In genomic region chr17:17641621-17642409, GRCh38 we compare ENCODE assay signal across 8 cellular contexts. TPM values are rescaled to one million over a fixed set of nuclear protein-coding genes. Genes with fewer than 3 reads are reported as not detected.
DNase-seq lines count a peak whose midpoint lies in the region; ATAC-seq, FAIRE-seq and TF ChIP-seq lines count a peak whose summit lies in the region.

No MANE protein-coding gene starts in this region.

- 31% methylated on average over 14 of the region's 14 CpGs for WGBS in right cardiac atrium

- no peak for TF ChIP-seq POLR2A in GM12892 (IDR thresholded peaks at IDR 0.05; ENCODE audit: low read depth, low read length)

- H3K4me1 Mint-ChIP-seq in T-helper 2 cell treated with Interferon-gamma antibody and Interleukin-4, amounts not matched to agents 5 μg/mL and 100 μg/mL, for 36 hours (ENCODE audit: low read depth): no peaks in the 10 kb centered on the region

- no peak overlapping the region for H3K4me3 Mint-ChIP-seq in T-helper 2 cell treated with Interferon-gamma antibody and Interleukin-4, amounts not matched to agents 5 μg/mL and 100 μg/mL, for 36 hours

- ATAC-seq in right cardiac atrium (peak; percentile 84 to 88), HG02571 (IDR thresholded peaks at IDR 0.05; ENCODE audit: unreplicated experiment) (no peak), GM19455 (IDR thresholded peaks at IDR 0.05; ENCODE audit: unreplicated experiment) (no peak)

- H3K27me3 Mint-ChIP-seq in T-helper 2 cell treated with Interferon-gamma antibody and Interleukin-4, amounts not matched to agents 5 μg/mL and 100 μg/mL, for 36 hours (ENCODE audit: low read depth): no peaks in the 10 kb centered on the region

- peak; percentile 88 for TF ChIP-seq CTCF in retinal pigment epithelial cell (conservative IDR thresholded peaks at IDR 0.05; ENCODE audit: low read depth, low read length)

- FAIRE-seq in GM12892 (lab: Jason Lieb, UNC): peak; percentile 96

- no peaks in the 10 kb centered on the region for H3K36me3 Mint-ChIP-seq in T-helper 2 cell treated with Interferon-gamma antibody and Interleukin-4, amounts not matched to agents 5 μg/mL and 100 μg/mL, for 36 hours (ENCODE audit: low read depth)

- peaks cover 3% of the 10 kb centered on the region for H3K9me3 Mint-ChIP-seq in T-helper 2 cell treated with Interferon-gamma antibody and Interleukin-4, amounts not matched to agents 5 μg/mL and 100 μg/mL, for 36 hours

- peak; percentile 49 for DNase-seq in GM12892 (ENCODE audit: insufficient read length)
- peak; percentile 71 for DNase-seq in NCI-H1694 treated with DMSO at 0.1 percent for 48 hours (lab: John Stamatoyannopoulos, UW)
- DNase-seq in T-helper 2 cell treated with Interferon-gamma antibody and Interleukin-4, amounts not matched to agents 5 μg/mL and 100 μg/mL, for 36 hours (ENCODE audit: low spot score): peak; percentile 60
- DNase-seq in amygdala (lab: John Stamatoyannopoulos, UW): peak in 52 of 56 donors; percentile 14 to 86 (median 56)
- DNase-seq in right cardiac atrium: peak; percentile 76 to 87 (median 84)
- peak; percentile 28 for DNase-seq in retinal pigment epithelial cell (ENCODE audit: low read depth)

- no peaks in the 10 kb centered on the region for H3K4me1 ChIP-seq in right cardiac atrium (ENCODE audit: control insufficient read depth, insufficient read depth, low read length)

- no peaks in the 10 kb centered on the region for H3K9me3 ChIP-seq in right cardiac atrium (ENCODE audit: control insufficient read depth, low read length)

- no peak overlapping the region for H3K4me3 ChIP-seq in right cardiac atrium (ENCODE audit: low read length)
- no peak overlapping the region for H3K4me3 ChIP-seq in retinal pigment epithelial cell (ENCODE audit: low read length)

- H3K27ac Mint-ChIP-seq in T-helper 2 cell treated with Interferon-gamma antibody and Interleukin-4, amounts not matched to agents 5 μg/mL and 100 μg/mL, for 36 hours: no peak overlapping the region

- no peaks in the 10 kb centered on the region for H3K27me3 ChIP-seq in right cardiac atrium (ENCODE audit: control insufficient read depth, insufficient read depth)

- intact Hi-C loops in right cardiac atrium (cut with DNase I): loop anchor here in 3 of 4 donors (2.0 to 5.0 kb wide), 2 partner anchors 145 to 287 kb away; partner anchors contain the start of gene RASD1 (in 1 of the 3)

- H3K27ac ChIP-seq in right cardiac atrium (ENCODE audit: low read length): no peak overlapping the region

RNA-seq across cellular contexts. Expression of gene RAI1, which starts 39.4 kb away (rescaled TPM):
- polyA plus RNA-seq in GM12892 (2012; ENCODE audit: missing spikeins): 5.7 TPM
- 10 to 100 TPM; 18.2 to 26.8 (median 23.4) TPM for total RNA-seq in right cardiac atrium
- polyA plus RNA-seq in right cardiac atrium: 18.8 TPM

RNA-seq across cellular contexts. Expression of gene PEMT, which starts 50.3 kb away (rescaled TPM):
- 8.5 TPM for polyA plus RNA-seq in GM12892 (2012; ENCODE audit: missing spikeins)
- total RNA-seq in right cardiac atrium: 10 to 100 TPM; 18.4 to 28.5 (median 19.3) TPM
- polyA plus RNA-seq in right cardiac atrium: 28.0 TPM

Comparison
In these comparisons a context has a peak if more than half of its experiments do, and no peak if none do; other contexts are left out.
1. DNase-seq: peak in every context shown above with its lines; median percentile 84 in right cardiac atrium; 71 in NCI-H1694 treated with DMSO at 0.1 percent for 48 hours; 60 in T-helper 2 cell treated with Interferon-gamma antibody and Interleukin-4, amounts not matched to agents 5 μg/mL and 100 μg/mL, for 36 hours; 56 in amygdala; 49 in GM12892; 28 in retinal pigment epithelial cell.
2. ATAC-seq: peak in right cardiac atrium (2 of 2); none in HG02571 (single experiment) and GM19455 (single experiment).